ENCODE assay signal across 1 cellular context in genomic region chr12:2958432-2959193, GRCh38.
TF ChIP-seq lines count a peak whose summit lies in the region.

No MANE protein-coding gene starts in this region.

TF ChIP-seq in HEK293, 187 proteins besides CTCF, POLR2A, EP300 and RAD21 (continued from another document and continues in another):
- TF ChIP-seq HIC1 (tag by site-specific recombination; IDR thresholded peaks at IDR 0.05) (no peak), ZNF48 (tag by site-specific recombination; IDR thresholded peaks at IDR 0.05) (no peak), ZNF19 (tag by site-specific recombination; IDR thresholded peaks at IDR 0.05; ENCODE audit: low read depth) (no peak), ZIC2 (tag by site-specific recombination; IDR thresholded peaks at IDR 0.05) (peak; percentile 31; the same call in 1 of the 2 replicates), KLF7 (tag by site-specific recombination; IDR thresholded peaks at IDR 0.05; ENCODE audit: borderline replicate concordance) (peak; percentile 59; the same call in 1 of the 2 replicates), ZBTB6 (tag by site-specific recombination; IDR thresholded peaks at IDR 0.05) (no peak), MZF1 (tag by site-specific recombination; IDR thresholded peaks at IDR 0.05; ENCODE audit: borderline replicate concordance) (no peak), ZSCAN16 (tag by site-specific recombination; IDR thresholded peaks at IDR 0.05) (no peak), ZNF501 (tag by site-specific recombination; IDR thresholded peaks at IDR 0.05) (no peak), ZNF677 (tag by site-specific recombination; IDR thresholded peaks at IDR 0.05) (no peak), TCF7L2 (IDR thresholded peaks at IDR 0.05; ENCODE audit: borderline replicate concordance, low read depth, low read length) (no peak), BCL11A (tag by site-specific recombination; IDR thresholded peaks at IDR 0.05; ENCODE audit: low read depth) (no peak), ZNF239 (tag by site-specific recombination; IDR thresholded peaks at IDR 0.05) (no peak), ZNF544 (tag by site-specific recombination; IDR thresholded peaks at IDR 0.05) (no peak), ZNF23 (tag by site-specific recombination; IDR thresholded peaks at IDR 0.05; ENCODE audit: borderline replicate concordance) (no peak), REST (tag by site-specific recombination; IDR thresholded peaks at IDR 0.05) (no peak), ZNF513 (tag by site-specific recombination; IDR thresholded peaks at IDR 0.05) (no peak), ZNF548 (tag by site-specific recombination; IDR thresholded peaks at IDR 0.05) (no peak), ZBTB21 (tag by site-specific recombination; IDR thresholded peaks at IDR 0.05) (no peak), ZNF132 (tag by site-specific recombination; IDR thresholded peaks at IDR 0.05; ENCODE audit: borderline replicate concordance) (no peak), ZNF514 (tag by site-specific recombination; IDR thresholded peaks at IDR 0.05) (no peak), ZNF311 (tag by site-specific recombination; IDR thresholded peaks at IDR 0.05; ENCODE audit: borderline replicate concordance) (no peak), ZBTB11 (tag by site-specific recombination; conservative IDR thresholded peaks at IDR 0.05; ENCODE audit: low read depth) (peak; percentile 95), ZBTB20 (tag by site-specific recombination; IDR thresholded peaks at IDR 0.05) (peak; percentile 71), HOXD13 (CRISPR knock-in tag; IDR thresholded peaks at IDR 0.05; ENCODE audit: borderline replicate concordance) (no peak), PRDM2 (tag by site-specific recombination; IDR thresholded peaks at IDR 0.05; ENCODE audit: borderline replicate concordance) (no peak), ZNF610 (tag by site-specific recombination; IDR thresholded peaks at IDR 0.05; ENCODE audit: borderline replicate concordance) (0 out of 2 replicates have a peak, but pooled peaks have one; percentile 16), MYNN (tag by site-specific recombination; IDR thresholded peaks at IDR 0.05; ENCODE audit: borderline replicate concordance) (no peak), ZBTB7A (tag by site-specific recombination; IDR thresholded peaks at IDR 0.05; ENCODE audit: low read depth) (no peak)
- TF ChIP-seq, protein P1, sequence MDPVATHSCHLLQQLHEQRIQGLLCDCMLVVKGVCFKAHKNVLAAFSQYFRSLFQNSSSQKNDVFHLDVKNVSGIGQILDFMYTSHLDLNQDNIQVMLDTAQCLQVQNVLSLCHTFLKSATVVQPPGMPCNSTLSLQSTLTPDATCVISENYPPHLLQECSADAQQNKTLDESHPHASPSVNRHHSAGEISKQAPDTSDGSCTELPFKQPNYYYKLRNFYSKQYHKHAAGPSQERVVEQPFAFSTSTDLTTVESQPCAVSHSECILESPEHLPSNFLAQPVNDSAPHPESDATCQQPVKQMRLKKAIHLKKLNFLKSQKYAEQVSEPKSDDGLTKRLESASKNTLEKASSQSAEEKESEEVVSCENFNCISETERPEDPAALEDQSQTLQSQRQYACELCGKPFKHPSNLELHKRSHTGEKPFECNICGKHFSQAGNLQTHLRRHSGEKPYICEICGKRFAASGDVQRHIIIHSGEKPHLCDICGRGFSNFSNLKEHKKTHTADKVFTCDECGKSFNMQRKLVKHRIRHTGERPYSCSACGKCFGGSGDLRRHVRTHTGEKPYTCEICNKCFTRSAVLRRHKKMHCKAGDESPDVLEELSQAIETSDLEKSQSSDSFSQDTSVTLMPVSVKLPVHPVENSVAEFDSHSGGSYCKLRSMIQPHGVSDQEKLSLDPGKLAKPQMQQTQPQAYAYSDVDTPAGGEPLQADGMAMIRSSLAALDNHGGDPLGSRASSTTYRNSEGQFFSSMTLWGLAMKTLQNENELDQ (tag by site-specific recombination; IDR thresholded peaks at IDR 0.05; ENCODE audit: low read depth) = no peak
- TF ChIP-seq, protein P2, sequence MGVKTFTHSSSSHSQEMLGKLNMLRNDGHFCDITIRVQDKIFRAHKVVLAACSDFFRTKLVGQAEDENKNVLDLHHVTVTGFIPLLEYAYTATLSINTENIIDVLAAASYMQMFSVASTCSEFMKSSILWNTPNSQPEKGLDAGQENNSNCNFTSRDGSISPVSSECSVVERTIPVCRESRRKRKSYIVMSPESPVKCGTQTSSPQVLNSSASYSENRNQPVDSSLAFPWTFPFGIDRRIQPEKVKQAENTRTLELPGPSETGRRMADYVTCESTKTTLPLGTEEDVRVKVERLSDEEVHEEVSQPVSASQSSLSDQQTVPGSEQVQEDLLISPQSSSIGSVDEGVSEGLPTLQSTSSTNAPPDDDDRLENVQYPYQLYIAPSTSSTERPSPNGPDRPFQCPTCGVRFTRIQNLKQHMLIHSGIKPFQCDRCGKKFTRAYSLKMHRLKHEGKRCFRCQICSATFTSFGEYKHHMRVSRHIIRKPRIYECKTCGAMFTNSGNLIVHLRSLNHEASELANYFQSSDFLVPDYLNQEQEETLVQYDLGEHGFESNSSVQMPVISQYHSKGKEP (tag by site-specific recombination; IDR thresholded peaks at IDR 0.05) = no peak
